In the genomic region with DNA sequence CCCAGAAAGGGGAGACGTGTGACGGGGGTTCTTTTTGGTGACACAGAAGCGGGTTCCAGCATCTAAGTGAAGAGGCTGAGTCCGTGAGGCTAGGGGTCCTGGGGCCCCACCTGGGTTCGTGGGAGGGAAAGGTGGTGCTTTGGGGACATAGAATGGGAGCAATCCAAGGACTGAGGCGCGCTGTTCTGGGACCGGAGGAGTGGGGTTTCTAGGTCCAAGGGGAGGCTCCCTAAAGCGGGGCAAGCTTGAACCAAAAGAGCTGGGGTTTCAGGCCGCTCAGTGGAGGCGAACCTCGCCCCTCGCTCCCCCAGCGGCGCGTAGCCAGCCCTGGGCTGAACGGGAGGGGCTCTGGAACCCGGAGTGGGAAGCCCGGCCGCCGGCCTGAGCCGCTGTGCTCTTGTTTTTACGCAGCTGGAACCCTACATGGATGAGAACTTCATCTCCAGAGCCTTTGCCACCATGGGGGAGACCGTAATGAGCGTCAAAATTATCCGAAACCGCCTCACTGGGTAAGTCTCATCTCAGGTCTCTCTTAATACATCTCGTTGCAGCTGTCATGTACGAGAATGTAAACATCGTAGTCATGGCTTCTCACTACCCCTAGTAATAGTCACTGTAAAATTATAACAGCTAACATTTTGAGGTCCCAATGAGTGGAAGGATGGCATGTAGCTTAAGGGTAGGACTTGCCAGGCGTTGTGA, we compare ENCODE assay signal across 1 cellular context.
TF ChIP-seq lines count a peak whose summit lies in the region.

No MANE protein-coding gene starts in this region.

TF ChIP-seq in HCT116, 20 proteins besides CTCF, POLR2A, EP300 and RAD21 (continued from another document):
- TF ChIP-seq, protein P1, sequence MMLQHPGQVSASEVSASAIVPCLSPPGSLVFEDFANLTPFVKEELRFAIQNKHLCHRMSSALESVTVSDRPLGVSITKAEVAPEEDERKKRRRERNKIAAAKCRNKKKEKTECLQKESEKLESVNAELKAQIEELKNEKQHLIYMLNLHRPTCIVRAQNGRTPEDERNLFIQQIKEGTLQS (IDR thresholded peaks at IDR 0.05): no peak
- TF ChIP-seq SP1 (IDR thresholded peaks at IDR 0.05; ENCODE audit: low read depth) (no peak), YY1 (IDR thresholded peaks at IDR 0.05; ENCODE audit: extremely low read depth, insufficient replicate concordance, low read depth, low read length) (no peak), EZH2 (IDR thresholded peaks at IDR 0.05) (no peak), REST (IDR thresholded peaks at IDR 0.05; ENCODE audit: low read depth) (no peak)
